ENCODE assay signal across 8 cellular contexts in genomic region chr19:48660854-48661731, GRCh38. TPM values are rescaled to one million over a fixed set of nuclear protein-coding genes. Genes with fewer than 3 reads are reported as not detected.
DNase-seq lines count a peak whose midpoint lies in the region; ATAC-seq and TF ChIP-seq lines count a peak whose summit lies in the region.

No MANE protein-coding gene starts in this region.

- H3K4me1 ChIP-seq in lung (ENCODE audit: control insufficient read depth in 2 of 2, insufficient read depth in 2 of 2, low read length in 2 of 2): peaks cover 0 to 7% of the 10 kb centered on the region in 2 donors

- H3K27me3 ChIP-seq in lung (ENCODE audit: control insufficient read depth, insufficient read depth): no peaks in the 10 kb centered on the region

- no peaks in the 10 kb centered on the region for H3K36me3 ChIP-seq in lung (ENCODE audit: control insufficient read depth in 2 of 2, insufficient read depth in 2 of 2, low read length in 2 of 2)

- H3K4me3 ChIP-seq in lung: no peak overlapping the region

- peak; percentile 91 for ATAC-seq in HG02981 (IDR thresholded peaks at IDR 0.05; ENCODE audit: unreplicated experiment)
- ATAC-seq in lung (ENCODE audit: insufficient read depth, low FRiP score): peak; percentile 84

- DNase-seq in SIG-M5 treated with dmso at 0.1 percent for 504 hours (lab: John Stamatoyannopoulos, UW; ENCODE audit: unreplicated experiment): peak; percentile 86
- no peak for DNase-seq in SIG-M5 (lab: John Stamatoyannopoulos, UW)
- DNase-seq in NCI-H460 (ENCODE audit: extremely low read depth, low read depth): peak; percentile 87
- peak; percentile 67 to 84 for DNase-seq in activated CD4-positive, alpha-beta T cell treated with anti-CD3 and anti-CD28 coated beads, Interleukin-2, amount 50 U/mL, for 24 hours (ENCODE audit: low read depth in 1 of 2, low spot score in 1 of 2)
- peak; percentile 22 for DNase-seq in dedifferentiated amniotic fluid mesenchymal stem cell (ENCODE audit: extremely low spot score)
- peak; percentile 93 for DNase-seq in lung (ENCODE audit: low spot score)
- DNase-seq in stimulated activated CD8-positive, alpha-beta memory T cell treated with anti-CD3 and anti-CD28 coated beads, Interleukin-15, amount 100 ng/mL, for 24 hours (ENCODE audit: low read depth): peak; percentile 59

- peak overlapping the region in 1 of 2 donors; percentile 77 for H3K27ac ChIP-seq in lung (ENCODE audit: low read depth in 1 of 2, low read length in 1 of 2)

- TF ChIP-seq CTCF in lung (IDR thresholded peaks at IDR 0.05; ENCODE audit: control extremely low read depth, extremely low read depth): no peak

- WGBS in lung, 2 donors: 56 to 59% methylated on average over 38 to 40 of the region's 40 CpGs

- no peaks in the 10 kb centered on the region for H3K9me3 ChIP-seq in lung (ENCODE audit: control insufficient read depth in 2 of 2, insufficient read depth in 1 of 2, low read length in 1 of 2)

RNA-seq across cellular contexts. Expression of gene NTN5, which starts 11.7 kb away (rescaled TPM):
- total RNA-seq in NCI-H460 (2014; rRNA removed; shearing (Covaris generic)): not detected in 2 replicates
- polyA plus RNA-seq in NCI-H460 (2014; cell fraction: nucleus; rRNA removed): not detected in 2 replicates
- under 1 TPM; 0.26 to 0.28 TPM for total RNA-seq in lung
- polyA plus RNA-seq in lung: under 1 TPM; 0.11 to 0.28 TPM

RNA-seq across cellular contexts. Expression of gene CA11, which starts 15.1 kb away (rescaled TPM):
- total RNA-seq in NCI-H460 (2014; rRNA removed; shearing (Covaris generic)): 3.3 and 4.3 TPM in 2 replicates
- polyA plus RNA-seq in NCI-H460 (2014; cell fraction: nucleus; rRNA removed): 1.7 and 3.2 TPM in 2 replicates
- total RNA-seq in lung: 1 to 10 TPM in 1 of 2 donors, under 1 TPM in 1; 0.88 to 5.4 TPM
- polyA plus RNA-seq in lung: 10 to 100 TPM in 1 of 2 donors, 1 to 10 TPM in 1; 4.8 to 13.0 TPM

RNA-seq across cellular contexts. Expression of gene DBP, which starts 23.9 kb away (rescaled TPM):
- 3.0 and 3.5 TPM in 2 replicates for total RNA-seq in NCI-H460 (2014; rRNA removed; shearing (Covaris generic))
- 2.1 and 2.6 TPM in 2 replicates for polyA plus RNA-seq in NCI-H460 (2014; cell fraction: nucleus; rRNA removed)
- total RNA-seq in lung: 10 to 100 TPM in 1 of 2 donors, 1 to 10 TPM in 1; 9.4 to 10.3 TPM
- 10 to 100 TPM in 1 of 2 donors, 1 to 10 TPM in 1; 6.8 to 16.8 TPM for polyA plus RNA-seq in lung

RNA-seq across cellular contexts. Expression of gene FUT2, which starts 34.7 kb away (rescaled TPM):
- not detected in 2 replicates for total RNA-seq in NCI-H460 (2014; rRNA removed; shearing (Covaris generic))
- polyA plus RNA-seq in NCI-H460 (2014; cell fraction: nucleus; rRNA removed): not detected in 2 replicates
- 1 to 10 TPM in 1 of 2 donors, under 1 TPM in 1; 0.40 to 5.6 TPM for total RNA-seq in lung
- polyA plus RNA-seq in lung: 1 to 10 TPM; 4.4 to 6.5 TPM

RNA-seq across cellular contexts. Expression of gene SPHK2, which starts 41.8 kb away (rescaled TPM):
- 6.7 and 6.9 TPM in 2 replicates for total RNA-seq in NCI-H460 (2014; rRNA removed; shearing (Covaris generic))
- polyA plus RNA-seq in NCI-H460 (2014; cell fraction: nucleus; rRNA removed): 15.3 and 18.8 TPM in 2 replicates
- 10 to 100 TPM; 10.3 to 35.3 TPM for total RNA-seq in lung
- 10 to 100 TPM; 18.3 to 19.8 TPM for polyA plus RNA-seq in lung
